Comparison of ENCODE assay signal across 1 cellular context in genomic region chr10:14665865-14666857, GRCh38.
TF ChIP-seq lines count a peak whose summit lies in the region.

No MANE protein-coding gene starts in this region.

TF ChIP-seq in IMR-90, 13 proteins besides CTCF, POLR2A, EP300 and RAD21 (continued from another document):
- TF ChIP-seq, protein P1, sequence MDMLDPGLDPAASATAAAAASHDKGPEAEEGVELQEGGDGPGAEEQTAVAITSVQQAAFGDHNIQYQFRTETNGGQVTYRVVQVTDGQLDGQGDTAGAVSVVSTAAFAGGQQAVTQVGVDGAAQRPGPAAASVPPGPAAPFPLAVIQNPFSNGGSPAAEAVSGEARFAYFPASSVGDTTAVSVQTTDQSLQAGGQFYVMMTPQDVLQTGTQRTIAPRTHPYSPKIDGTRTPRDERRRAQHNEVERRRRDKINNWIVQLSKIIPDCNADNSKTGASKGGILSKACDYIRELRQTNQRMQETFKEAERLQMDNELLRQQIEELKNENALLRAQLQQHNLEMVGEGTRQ (IDR thresholded peaks at IDR 0.05; ENCODE audit: low read depth, low read length): no peak
TF ChIP-seq in IMR-90: peak in this region for 0.
